9 cellular contexts compared by ENCODE assay signal in the genomic region with DNA sequence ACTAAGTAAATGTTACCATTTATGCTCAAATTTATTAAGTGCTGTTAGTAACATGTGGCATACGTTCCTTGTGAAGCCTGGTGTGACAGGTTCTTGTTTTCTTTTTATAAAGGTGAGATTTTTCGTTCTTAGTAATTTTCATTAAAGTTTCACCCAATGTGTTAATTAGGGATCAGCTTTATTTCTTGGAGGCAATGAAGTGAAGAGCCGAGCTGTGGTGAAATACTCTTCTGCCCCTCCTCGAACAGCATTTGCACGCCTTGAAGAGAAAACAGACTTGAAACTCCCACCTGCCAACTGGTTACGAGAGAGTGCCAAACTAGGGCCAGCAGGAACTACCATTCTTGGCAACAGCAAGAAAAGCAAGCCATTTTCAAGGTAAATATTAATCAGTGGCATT. TPM values are rescaled to one million over a fixed set of nuclear protein-coding genes. Genes with fewer than 3 reads are reported as not detected.
DNase-seq lines count a peak whose midpoint lies in the region; ATAC-seq, FAIRE-seq and TF ChIP-seq lines count a peak whose summit lies in the region.
"Had no signal": no experiment of that assay in that cellular context is flagged by ENCODE, and none has a peak within 500 bp of the region (broad histone marks: within the 10 kb centered on the region; RNA-seq: fewer than 3 reads in every experiment).

No MANE protein-coding gene starts in this region.

- no peak overlapping the region for H2AFZ ChIP-seq in mammary epithelial cell (ENCODE audit: low read depth, low read length)

- H3K36me3 ChIP-seq in mammary epithelial cell (ENCODE audit: insufficient read depth, low read length) (peaks cover 32% of the 10 kb centered on the region), upper lobe of right lung (peaks cover 52% of the 10 kb centered on the region)

- H3K4me1 ChIP-seq in mammary epithelial cell (ENCODE audit: insufficient read depth, low read length) (peaks cover 9% of the 10 kb centered on the region), upper lobe of right lung (peaks cover 12% of the 10 kb centered on the region)

- 88% methylated on average over 6 of the region's 6 CpGs for WGBS in mammary epithelial cell (ENCODE audit: low coverage, missing lambda C conversion rate)

- no peak overlapping the region for H3K9ac ChIP-seq in mammary epithelial cell (ENCODE audit: insufficient read depth, low read length)

- CTCF ChIA-PET in AG04450 (lab: Charles Lee) = no interaction called here
- CTCF ChIA-PET in mammary epithelial cell (lab: Charles Lee; ENCODE audit: low non-redundant PET) = no interaction called here

- no TSS peak for BruUV-seq in mammary epithelial cell (replicated peaks; lab: Mats Ljungman, UMichigan)

- FAIRE-seq in RCC 7860 (lab: Jason Lieb, UNC) = no peak

- no peaks in the 10 kb centered on the region for H3K27me3 ChIP-seq in AG04450 (ENCODE audit: control insufficient read depth, insufficient read depth, low read length)
- H3K27me3 ChIP-seq in mammary epithelial cell (ENCODE audit: insufficient read depth, low read length) = no peaks in the 10 kb centered on the region
- no peaks in the 10 kb centered on the region for H3K27me3 ChIP-seq in upper lobe of right lung
- H3K27me3 ChIP-seq: Peyer's patch had no signal

- in situ Hi-C loops in mammary epithelial cell (cut with MboI; ENCODE audit: low sequenced_read_pairs in 2 of 2) = no loop called here

- H4K20me1 ChIP-seq in mammary epithelial cell (ENCODE audit: insufficient read depth, low read length) = no peaks in the 10 kb centered on the region

- intact Hi-C loops in mammary epithelial cell (cut with micrococcal nuclease) = no loop called here
- intact Hi-C loops in upper lobe of right lung (cut with DNase I) = no loop called here

- peak; percentile 43 for TF ChIP-seq POLR2A in GM19099 (IDR thresholded peaks at IDR 0.05; ENCODE audit: extremely low read depth, insufficient read length, low read depth)

- no peak for TF ChIP-seq CTCF in AG04450 (IDR thresholded peaks at IDR 0.05; ENCODE audit: low read depth, low read length)
- TF ChIP-seq CTCF in mammary epithelial cell (conservative IDR thresholded peaks at IDR 0.05 in 1 of 2, IDR thresholded peaks at IDR 0.05 in 1 of 2; ENCODE audit: extremely low read depth in 1 of 2, insufficient read depth in 1 of 2, low read depth in 1 of 2, low read length in 2 of 2) = no peak
- TF ChIP-seq CTCF in upper lobe of right lung (IDR thresholded peaks at IDR 0.05) = no peak

- H3K27ac ChIP-seq in AG04450 (ENCODE audit: low read depth, low read length) = no peak overlapping the region
- no peak overlapping the region for H3K27ac ChIP-seq in mammary epithelial cell (ENCODE audit: insufficient read depth, low read depth, low read length)
- no peak overlapping the region for H3K27ac ChIP-seq in upper lobe of right lung

- H3K9me3 ChIP-seq in AG04450 (ENCODE audit: control insufficient read depth, insufficient read depth, low read length) (peaks cover 6% of the 10 kb centered on the region), mammary epithelial cell (replicated peaks; ENCODE audit: insufficient read depth, low read length) (no peaks in the 10 kb centered on the region), upper lobe of right lung (no peaks in the 10 kb centered on the region)
- H3K9me3 ChIP-seq: Peyer's patch had no signal

- DNase-seq in AG04450 (ENCODE audit: low read depth, low spot score) (no peak), mammary epithelial cell (no peak), upper lobe of right lung (no peak), NCI-H2107 treated with DMSO at 0.1 percent for 48 hours (lab: John Stamatoyannopoulos, UW; ENCODE audit: unreplicated experiment) (no peak), RCC 7860 (ENCODE audit: low spot score) (no peak), NCI-H187 (lab: John Stamatoyannopoulos, UW) (no peak)
- DNase-seq: Peyer's patch had no signal

- H3K4me3 ChIP-seq in AG04450 (ENCODE audit: low read depth, low read length) = peak overlapping the region; percentile 97; the same call in 1 of the 2 replicates
- peak overlapping the region in 1 of 3 experiments; percentile 66 for H3K4me3 ChIP-seq in mammary epithelial cell (replicated peaks in 1 of 3; ENCODE audit: insufficient read depth in 1 of 3, low read depth in 2 of 3, low read length in 3 of 3)
- H3K4me3 ChIP-seq in upper lobe of right lung = no peak overlapping the region

- POLR2A ChIA-PET in AG04450 (lab: Yijun Ruan, JAX) = no interaction called here

- ATAC-seq in HG03139 (IDR thresholded peaks at IDR 0.05; ENCODE audit: unreplicated experiment) = peak; percentile 35
- no peak for ATAC-seq in upper lobe of right lung

- peaks cover 33% of the 10 kb centered on the region for H3K79me2 ChIP-seq in mammary epithelial cell (ENCODE audit: insufficient read depth, low read length)

- H3K4me2 ChIP-seq in mammary epithelial cell (ENCODE audit: insufficient read depth, low read depth, low read length) = peak overlapping the region; percentile 70

- dilution Hi-C loops in mammary epithelial cell (cut with HindIII; ENCODE audit: low sequenced_read_pairs) = no loop called here

RNA-seq across cellular contexts. Expression of a gene that starts 1.5 kb away (rescaled TPM):
- polyA plus RNA-seq in AG04450 (2011; rRNA removed) (18.8 and 27.4 TPM in 2 replicates), mammary epithelial cell (11.1 TPM)
- 22.1 TPM in 2 replicates for polyA minus RNA-seq in AG04450 (2011; rRNA and poly(A)+ RNA removed)
- total RNA-seq in mammary epithelial cell (10 to 100 TPM; 18.2 to 23.1 TPM), upper lobe of right lung (20.8 TPM)
- polyA minus RNA-seq in mammary epithelial cell = 6.3 TPM

RNA-seq across cellular contexts. Expression of a gene that starts 38.1 kb away (rescaled TPM):
- not detected in 2 replicates for polyA plus RNA-seq in AG04450 (2011; rRNA removed)
- not detected in 2 replicates for polyA minus RNA-seq in AG04450 (2011; rRNA and poly(A)+ RNA removed)
- total RNA-seq in mammary epithelial cell = not detected
- polyA plus RNA-seq in mammary epithelial cell = not detected
- not detected for polyA minus RNA-seq in mammary epithelial cell
- total RNA-seq in upper lobe of right lung = not detected
- total RNA-seq: Peyer's patch had no signal

RNA-seq across cellular contexts. Expression of a gene that starts 54.6 kb away (rescaled TPM):
- polyA plus RNA-seq in AG04450 (2011; rRNA removed) (0.07 TPM in 1 of 2 replicates, not detected in the other), mammary epithelial cell (not detected)
- polyA minus RNA-seq in AG04450 (2011; rRNA and poly(A)+ RNA removed) = not detected in 2 replicates
- total RNA-seq in mammary epithelial cell (not detected), upper lobe of right lung (not detected)
- not detected for polyA minus RNA-seq in mammary epithelial cell
